1 cellular context compared by ENCODE assay signal in the genomic region with DNA sequence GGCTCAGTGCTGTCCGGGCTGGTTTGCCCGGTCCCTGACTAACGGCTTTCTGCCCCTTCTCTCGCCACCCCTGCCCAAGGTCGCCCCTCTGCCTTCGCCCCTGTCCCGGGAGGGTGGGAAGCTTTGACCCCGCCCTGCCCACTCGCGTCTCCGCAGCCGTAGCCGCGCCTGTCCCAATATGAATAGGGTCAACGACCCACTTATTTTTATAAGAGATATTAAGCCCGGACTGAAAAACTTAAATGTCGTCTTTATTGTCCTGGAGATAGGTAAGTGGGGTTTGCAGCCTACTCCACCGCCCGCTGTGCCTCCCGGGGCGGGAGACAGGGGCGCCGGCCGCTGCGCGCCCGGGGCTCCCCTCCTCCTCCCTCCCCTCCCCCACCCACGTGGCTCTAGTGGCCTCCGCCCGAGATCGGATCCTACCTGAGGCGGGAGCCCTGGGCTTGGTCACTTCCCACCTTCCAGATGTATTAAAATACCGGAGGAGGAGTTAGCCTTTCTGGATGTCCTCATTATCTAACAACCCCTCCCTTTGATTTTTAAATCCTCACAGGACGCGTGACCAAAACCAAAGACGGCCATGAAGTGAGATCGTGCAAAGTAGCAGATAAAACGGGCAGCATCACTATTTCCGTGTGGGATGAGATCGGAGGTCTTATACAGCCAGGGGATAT.
TF ChIP-seq lines count a peak whose summit lies in the region.

No MANE protein-coding gene starts in this region.

TF ChIP-seq in HEK293, 187 proteins besides CTCF, POLR2A, EP300 and RAD21 (continued from another document):
- TF ChIP-seq PRDM10 (tag by site-specific recombination; IDR thresholded peaks at IDR 0.05) (peak; percentile 2), ZIC2 (tag by site-specific recombination; IDR thresholded peaks at IDR 0.05) (peak; percentile 32), ZNF362 (tag by site-specific recombination; IDR thresholded peaks at IDR 0.05) (peak; percentile 6; the same call in 1 of the 2 replicates), SP3 (tag by site-specific recombination; IDR thresholded peaks at IDR 0.05) (0 out of 2 replicates have a peak, but pooled peaks have one; percentile 12), ZBTB21 (tag by site-specific recombination; IDR thresholded peaks at IDR 0.05) (no peak), ZBTB48 (tag by site-specific recombination; IDR thresholded peaks at IDR 0.05) (0 out of 2 replicates have a peak, but pooled peaks have one; percentile 26), HOXD13 (CRISPR knock-in tag; IDR thresholded peaks at IDR 0.05; ENCODE audit: borderline replicate concordance) (no peak), ZNF423 (tag by site-specific recombination; IDR thresholded peaks at IDR 0.05) (peak; percentile 75; the same call in 1 of the 2 replicates), ZNF560 (tag by site-specific recombination; IDR thresholded peaks at IDR 0.05; ENCODE audit: borderline replicate concordance) (no peak), ZBTB26 (tag by site-specific recombination; optimal IDR thresholded peaks at IDR 0.05) (peak; percentile 38), ZNF571 (tag by site-specific recombination; IDR thresholded peaks at IDR 0.05) (no peak), PATZ1 (tag by site-specific recombination; IDR thresholded peaks at IDR 0.05) (peak; percentile 12; the same call in 1 of the 2 replicates), ZFHX2 (tag by site-specific recombination; conservative IDR thresholded peaks at IDR 0.05) (0 out of 2 replicates have a peak, but pooled peaks have one; percentile 10), ZNF404 (tag by site-specific recombination; IDR thresholded peaks at IDR 0.05) (no peak), ZNF184 (tag by site-specific recombination; IDR thresholded peaks at IDR 0.05) (no peak), KLF1 (tag by site-specific recombination; IDR thresholded peaks at IDR 0.05) (peak; percentile 45; the same call in 1 of the 2 replicates), GLIS1 (tag by site-specific recombination; IDR thresholded peaks at IDR 0.05) (0 out of 2 replicates have a peak, but pooled peaks have one; percentile 8), EGR2 (tag by site-specific recombination; IDR thresholded peaks at IDR 0.05; ENCODE audit: low read depth) (peak; percentile 35; the same call in 1 of the 2 replicates), MZF1 (tag by site-specific recombination; IDR thresholded peaks at IDR 0.05; ENCODE audit: borderline replicate concordance) (no peak), ZNF239 (tag by site-specific recombination; IDR thresholded peaks at IDR 0.05) (no peak), ZNF654 (tag by site-specific recombination; IDR thresholded peaks at IDR 0.05; ENCODE audit: low read depth) (no peak)
- TF ChIP-seq, protein P1, sequence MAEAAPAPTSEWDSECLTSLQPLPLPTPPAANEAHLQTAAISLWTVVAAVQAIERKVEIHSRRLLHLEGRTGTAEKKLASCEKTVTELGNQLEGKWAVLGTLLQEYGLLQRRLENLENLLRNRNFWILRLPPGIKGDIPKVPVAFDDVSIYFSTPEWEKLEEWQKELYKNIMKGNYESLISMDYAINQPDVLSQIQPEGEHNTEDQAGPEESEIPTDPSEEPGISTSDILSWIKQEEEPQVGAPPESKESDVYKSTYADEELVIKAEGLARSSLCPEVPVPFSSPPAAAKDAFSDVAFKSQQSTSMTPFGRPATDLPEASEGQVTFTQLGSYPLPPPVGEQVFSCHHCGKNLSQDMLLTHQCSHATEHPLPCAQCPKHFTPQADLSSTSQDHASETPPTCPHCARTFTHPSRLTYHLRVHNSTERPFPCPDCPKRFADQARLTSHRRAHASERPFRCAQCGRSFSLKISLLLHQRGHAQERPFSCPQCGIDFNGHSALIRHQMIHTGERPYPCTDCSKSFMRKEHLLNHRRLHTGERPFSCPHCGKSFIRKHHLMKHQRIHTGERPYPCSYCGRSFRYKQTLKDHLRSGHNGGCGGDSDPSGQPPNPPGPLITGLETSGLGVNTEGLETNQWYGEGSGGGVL (tag by site-specific recombination; IDR thresholded peaks at IDR 0.05): peak; percentile 52; the same call in 1 of the 2 replicates
